In the genomic region with DNA sequence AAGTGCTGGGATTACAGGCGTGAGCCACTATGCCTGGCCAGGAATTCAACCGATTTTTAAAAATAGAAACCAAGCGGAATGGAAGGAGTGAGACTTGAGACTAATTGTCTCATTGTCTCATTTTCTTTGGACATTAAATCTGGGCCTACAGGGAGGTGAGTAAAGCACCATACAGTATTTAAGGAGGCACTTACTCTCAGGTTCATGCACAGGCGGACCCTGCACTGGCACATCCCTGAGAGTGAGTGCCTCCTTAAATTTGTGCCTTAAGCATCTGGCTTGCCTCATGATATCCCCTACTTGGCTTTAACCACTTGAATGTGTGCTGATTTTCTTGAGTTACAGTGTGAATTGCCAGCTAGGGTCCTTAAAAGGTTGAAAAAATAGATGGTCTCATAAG, we compare ENCODE assay signal across 22 cellular contexts.
"Had no signal": no experiment of that assay in that cellular context is flagged by ENCODE, and none has a peak within 500 bp of the region (broad histone marks: within the 10 kb centered on the region; RNA-seq: fewer than 3 reads in every experiment).

No MANE protein-coding gene starts in this region.

- H3K27ac ChIP-seq: breast epithelium had no signal

- H3K4me1 ChIP-seq: breast epithelium had no signal

- H3K4me3 ChIP-seq: breast epithelium had no signal

- H3K9me3 ChIP-seq: breast epithelium had no signal

- H3K27me3 Mint-ChIP-seq: activated naive CD4-positive, alpha-beta T cell treated with anti-CD3 and anti-CD28 coated beads, Interleukin-2, amount 50 U/mL, for 24 hours; T-helper 17 cell had no signal

- H3K4me3 Mint-ChIP-seq: activated CD8-positive, alpha-beta T cell treated with anti-CD3 and anti-CD28 coated beads, Interleukin-2, amount 10 ng/mL, durations not matched to agents 7 days and 5 days; activated naive CD4-positive, alpha-beta T cell treated with anti-CD3 and anti-CD28 coated beads, Interleukin-2, amount 50 U/mL, for 24 hours; T-helper 17 cell had no signal

- H3K9me3 Mint-ChIP-seq: activated naive CD4-positive, alpha-beta T cell treated with anti-CD3 and anti-CD28 coated beads, Interleukin-2, amount 50 U/mL, for 24 hours had no signal

- DNase-seq: activated CD4-positive, alpha-beta T cell treated with anti-CD3 and anti-CD28 coated beads for 48 hours; activated CD4-positive, alpha-beta T cell treated with anti-CD3 and anti-CD28 coated beads, Interleukin-2, amount 50 U/mL, for 4 hours; activated CD8-positive, alpha-beta memory T cell treated with anti-CD3 and anti-CD28 coated beads, Interleukin-2, amount 50 U/mL, for 48 hours; activated CD8-positive, alpha-beta T cell treated with anti-CD3 and anti-CD28 coated beads, Interleukin-2, amount 10 ng/mL, durations not matched to agents 7 days and 5 days; activated effector memory CD4-positive, alpha-beta T cell treated with Interleukin-2 at 50 U/mL for 16 hours; activated naive CD4-positive, alpha-beta T cell; activated T-cell treated with anti-CD3 and anti-CD28 coated beads, Interleukin-2, amount 50 U/mL, for 1 hour; aorta; caudate nucleus; Kasumi-1; NCI-H1048; NCI-H146; NCI-H1930; NCI-H345; NCI-H510A; PC-3; SHP77 treated with DMSO at 0.1 percent for 48 hours; T-helper 17 cell; T-helper 9 cell had no signal

- H3K27me3 ChIP-seq: breast epithelium had no signal

- H3K36me3 ChIP-seq: breast epithelium had no signal

- H3K27ac Mint-ChIP-seq: activated CD8-positive, alpha-beta T cell treated with anti-CD3 and anti-CD28 coated beads, Interleukin-2, amount 10 ng/mL, durations not matched to agents 7 days and 5 days; activated naive CD4-positive, alpha-beta T cell treated with anti-CD3 and anti-CD28 coated beads, Interleukin-2, amount 50 U/mL, for 24 hours; T-helper 17 cell had no signal

- ATAC-seq: activated CD4-positive, CD25-positive, alpha-beta regulatory T cell treated with anti-CD3 and anti-CD28 coated beads, Interleukin-2, amount 50 U/mL, for 24 hours; activated CD8-positive, alpha-beta T cell treated with anti-CD3 and anti-CD28 coated beads, Interleukin-2, amount 10 ng/mL, durations not matched to agents 7 days and 5 days; PC-3; T-helper 17 cell had no signal
